12 cellular contexts compared by ENCODE assay signal in the genomic region with DNA sequence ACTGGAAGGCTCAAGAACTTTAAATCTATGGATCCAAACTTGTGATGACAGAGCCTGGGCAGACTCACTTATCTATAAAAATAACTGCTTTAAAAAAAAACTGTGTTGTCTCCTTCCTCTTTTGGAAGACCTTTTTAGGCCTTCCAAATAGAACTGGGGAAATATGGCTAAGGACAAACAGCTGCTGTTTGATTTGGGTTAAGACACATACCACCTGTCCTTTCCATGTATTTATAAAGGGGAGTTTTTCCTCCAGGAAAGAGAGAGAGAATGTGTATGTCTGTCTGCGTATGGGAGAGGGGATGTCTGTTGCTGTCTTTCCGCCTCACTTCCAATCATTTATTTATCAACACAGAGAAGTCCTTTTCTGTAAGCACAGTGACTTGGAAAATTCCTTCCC. TPM values are rescaled to one million over a fixed set of nuclear protein-coding genes. Genes with fewer than 3 reads are reported as not detected.
DNase-seq lines count a peak whose midpoint lies in the region; ATAC-seq and TF ChIP-seq lines count a peak whose summit lies in the region.
"Had no signal": no experiment of that assay in that cellular context is flagged by ENCODE, and none has a peak within 500 bp of the region (broad histone marks: within the 10 kb centered on the region; RNA-seq: fewer than 3 reads in every experiment).

No MANE protein-coding gene starts in this region.

- no peak overlapping the region for H3K4me2 ChIP-seq in mammary epithelial cell (ENCODE audit: insufficient read depth, low read depth, low read length)

- H3K79me2 ChIP-seq in mammary epithelial cell (ENCODE audit: insufficient read depth, low read length) = peaks cover 2% of the 10 kb centered on the region

- DNase-seq in breast epithelium (ENCODE audit: low spot score in 2 of 2) (no peak), mammary epithelial cell (no peak), caudate nucleus (lab: John Stamatoyannopoulos, UW) (no peak), transverse colon (no peak), A172 (ENCODE audit: low spot score) (no peak)
- DNase-seq in stimulated activated CD4-positive, alpha-beta T cell treated with anti-CD3 and anti-CD28 coated beads, Interleukin-15, amount 100 ng/mL, for 24 hours = no peak
- DNase-seq: activated CD4-positive, alpha-beta T cell treated with anti-CD3 and anti-CD28 coated beads for 1 hour; activated T-cell treated with anti-CD3 and anti-CD28 coated beads, Interleukin-2, amount 50 U/mL, for 1 hour; effector CD8-positive, alpha-beta T cell; GOT3 had no signal

- peaks cover 6% of the 10 kb centered on the region for H3K27me3 Mint-ChIP-seq in nephron (ENCODE audit: low read depth)

- dilution Hi-C loops in mammary epithelial cell (cut with HindIII; ENCODE audit: low sequenced_read_pairs) = no loop called here

- TF ChIP-seq EP300 in transverse colon (IDR thresholded peaks at IDR 0.05; ENCODE audit: low read depth) = no peak

- no peaks in the 10 kb centered on the region for H3K9me3 Mint-ChIP-seq in nephron

- peak overlapping the region in 2 of 3 experiments; percentile 7 to 59 for H3K4me3 Mint-ChIP-seq in nephron

- no peaks in the 10 kb centered on the region for H4K20me1 ChIP-seq in mammary epithelial cell (ENCODE audit: insufficient read depth, low read length)

- TF ChIP-seq CTCF in breast epithelium (IDR thresholded peaks at IDR 0.05) (no peak), mammary epithelial cell (conservative IDR thresholded peaks at IDR 0.05 in 1 of 2, IDR thresholded peaks at IDR 0.05 in 1 of 2; ENCODE audit: extremely low read depth in 1 of 2, insufficient read depth in 1 of 2, low read depth in 1 of 2, low read length in 2 of 2) (no peak), nephron (IDR thresholded peaks at IDR 0.05; ENCODE audit: unreplicated experiment in 3 of 3) (no peak), transverse colon (IDR thresholded peaks at IDR 0.05) (no peak)

- peak overlapping the region; percentile 86 to 92 (median 88) for H3K27ac Mint-ChIP-seq in nephron

- H3K4me1 ChIP-seq in breast epithelium = peaks cover 4 to 14% of the 10 kb centered on the region in 2 donors
- peaks cover 15% of the 10 kb centered on the region for H3K4me1 ChIP-seq in mammary epithelial cell (ENCODE audit: insufficient read depth, low read length)
- peaks cover 24 to 52% (median 38%) of the 10 kb centered on the region in 4 donors for H3K4me1 ChIP-seq in transverse colon

- H3K9me3 ChIP-seq in breast epithelium (no peaks in the 10 kb centered on the region), mammary epithelial cell (replicated peaks; ENCODE audit: insufficient read depth, low read length) (no peaks in the 10 kb centered on the region), transverse colon (no peaks in the 10 kb centered on the region)

- TF ChIP-seq POLR2A in breast epithelium (IDR thresholded peaks at IDR 0.05) (no peak), transverse colon (IDR thresholded peaks at IDR 0.05) (no peak)

- no peaks in the 10 kb centered on the region for H3K27me3 ChIP-seq in breast epithelium
- no peaks in the 10 kb centered on the region for H3K27me3 ChIP-seq in mammary epithelial cell (ENCODE audit: insufficient read depth, low read length)
- no peaks in the 10 kb centered on the region for H3K27me3 ChIP-seq in transverse colon

- H3K4me3 ChIP-seq in breast epithelium (peak overlapping the region in 1 of 3 donors; percentile 44), mammary epithelial cell (replicated peaks in 1 of 3; ENCODE audit: insufficient read depth in 1 of 3, low read depth in 2 of 3, low read length in 3 of 3) (no peak overlapping the region), transverse colon (no peak overlapping the region)

- no peak for ATAC-seq in HG03442 (IDR thresholded peaks at IDR 0.05; ENCODE audit: unreplicated experiment)

- no peak overlapping the region for H3K9ac ChIP-seq in mammary epithelial cell (ENCODE audit: insufficient read depth, low read length)

- H3K4me1 Mint-ChIP-seq in nephron = peaks cover 43% of the 10 kb centered on the region

- BruUV-seq in mammary epithelial cell (replicated peaks; lab: Mats Ljungman, UMichigan) = no TSS peak

- intact Hi-C loops in breast epithelium (cut with DNase I; ENCODE audit: low total_unique reads) (no loop called here), mammary epithelial cell (cut with micrococcal nuclease) (no loop called here), transverse colon (cut with DNase I; ENCODE audit: low total_unique reads) (no loop called here)

- H2AFZ ChIP-seq in mammary epithelial cell (ENCODE audit: low read depth, low read length) = no peak overlapping the region

- H3K27ac ChIP-seq in breast epithelium = peak overlapping the region; percentile 81 to 92
- H3K27ac ChIP-seq in mammary epithelial cell (ENCODE audit: insufficient read depth, low read depth, low read length) = no peak overlapping the region
- peak overlapping the region; percentile 94 for H3K27ac ChIP-seq in caudate nucleus (ENCODE audit: low read depth, low read length)
- peak overlapping the region; percentile 89 to 94 (median 93) for H3K27ac ChIP-seq in transverse colon

- CTCF ChIA-PET in mammary epithelial cell (lab: Charles Lee; ENCODE audit: low non-redundant PET) = no interaction called here

- H3K36me3 ChIP-seq in breast epithelium = no peaks in the 10 kb centered on the region
- H3K36me3 ChIP-seq in mammary epithelial cell (ENCODE audit: insufficient read depth, low read length) = no peaks in the 10 kb centered on the region
- no peaks in the 10 kb centered on the region for H3K36me3 ChIP-seq in transverse colon

- 70% methylated on average over 2 of the region's 2 CpGs for WGBS in mammary epithelial cell (ENCODE audit: low coverage, missing lambda C conversion rate)
- WGBS in transverse colon (ENCODE audit: low coverage in 1 of 2), 2 donors = 69 to 70% methylated on average over 2 of the region's 2 CpGs

- in situ Hi-C loops in mammary epithelial cell (cut with MboI; ENCODE audit: low sequenced_read_pairs in 2 of 2) = no loop called here
- in situ Hi-C loops in transverse colon (cut with MboI; ENCODE audit: low pct_ligation_motif_present in 1 of 4, low pct_unique_long_range_greater_than_20kb in 1 of 4, low sequenced_read_pairs in 3 of 4) = no loop called here

- H3K36me3 Mint-ChIP-seq in nephron (ENCODE audit: low read depth) = no peaks in the 10 kb centered on the region

RNA-seq across cellular contexts. Expression of gene ARHGEF37, which starts 2.8 kb away (rescaled TPM):
- 10 to 100 TPM in 2 of 3 donors, 1 to 10 TPM in 1; 5.3 to 54.4 (median 29.2) TPM for total RNA-seq in breast epithelium
- 10 to 100 TPM; 11.0 to 35.2 TPM for total RNA-seq in mammary epithelial cell
- 5.1 TPM for polyA plus RNA-seq in mammary epithelial cell
- 7.6 TPM for polyA minus RNA-seq in mammary epithelial cell
- 10 to 100 TPM; 14.2 to 27.5 (median 21.7) TPM for total RNA-seq in transverse colon
- total RNA-seq in A172 (2014; rRNA removed; shearing (Covaris generic)) = 0.69 and 1.6 TPM in 2 replicates

RNA-seq across cellular contexts. Expression of gene CSNK1A1, which starts 32.9 kb away (rescaled TPM):
- total RNA-seq in breast epithelium = 100 to 1,000 TPM; 151 to 350 (median 287) TPM
- total RNA-seq in mammary epithelial cell = 100 to 1,000 TPM; 444 to 457 TPM
- polyA plus RNA-seq in mammary epithelial cell = 146 TPM
- 325 TPM for polyA minus RNA-seq in mammary epithelial cell
- 100 to 1,000 TPM; 159 to 260 (median 184) TPM for total RNA-seq in transverse colon
- 354 and 416 TPM in 2 replicates for total RNA-seq in A172 (2014; rRNA removed; shearing (Covaris generic))
